In genomic region chr2:166092889-166093288, GRCh38 we compare ENCODE assay signal across 21 cellular contexts. TPM values are rescaled to one million over a fixed set of nuclear protein-coding genes. Genes with fewer than 3 reads are reported as not detected.
DNase-seq lines count a peak whose midpoint lies in the region; ATAC-seq lines count a peak whose summit lies in the region.
"Had no signal": no experiment of that assay in that cellular context is flagged by ENCODE, and none has a peak within 500 bp of the region (broad histone marks: within the 10 kb centered on the region; RNA-seq: fewer than 3 reads in every experiment).

No MANE protein-coding gene starts in this region.

- no peaks in the 10 kb centered on the region for H3K4me1 ChIP-seq in HAP-1
- H3K4me1 ChIP-seq: Caco-2, pancreas had no signal

- H3K4me1 Mint-ChIP-seq in T-helper 17 cell: no peaks in the 10 kb centered on the region
- H3K4me1 Mint-ChIP-seq: stimulated activated memory B cell treated with anti-CD40 and anti-IgM and Interleukin-4, amounts not matched to agents 10 μg/mL and 1 μg/mL and 100 μg/mL, for 72 hours had no signal

- H3K27me3 ChIP-seq in HAP-1 (ENCODE audit: low read depth): no peaks in the 10 kb centered on the region
- H3K27me3 ChIP-seq: pancreas had no signal

- H3K27ac Mint-ChIP-seq in T-helper 17 cell: no peak overlapping the region
- H3K27ac Mint-ChIP-seq: activated CD8-positive, alpha-beta T cell treated with anti-CD3 and anti-CD28 coated beads for 36 hours; activated T-helper 1 cell treated with anti-CD3 and anti-CD28 coated beads, Interleukin-12 subunit alpha, Interleukin-12 subunit beta, Interleukin-2, Interleukin-4 antibody, amounts not matched to agents 30 ng/mL and 10 ng/mL and 1 ng/mL, durations not matched to agents 14 hours and 24 hours and 36 hours; stimulated activated memory B cell treated with anti-CD40 and anti-IgM and Interleukin-4, amounts not matched to agents 10 μg/mL and 1 μg/mL and 100 μg/mL, for 72 hours had no signal

- no peak overlapping the region for H3K4me3 Mint-ChIP-seq in T-helper 17 cell
- H3K4me3 Mint-ChIP-seq: activated CD8-positive, alpha-beta T cell treated with anti-CD3 and anti-CD28 coated beads for 36 hours; activated T-helper 1 cell treated with anti-CD3 and anti-CD28 coated beads, Interleukin-12 subunit alpha, Interleukin-12 subunit beta, Interleukin-2, Interleukin-4 antibody, amounts not matched to agents 30 ng/mL and 10 ng/mL and 1 ng/mL, durations not matched to agents 14 hours and 24 hours and 36 hours; stimulated activated memory B cell treated with anti-CD40 and anti-IgM and Interleukin-4, amounts not matched to agents 10 μg/mL and 1 μg/mL and 100 μg/mL, for 72 hours had no signal

- no peaks in the 10 kb centered on the region for H3K36me3 ChIP-seq in HAP-1 (replicated peaks)
- H3K36me3 ChIP-seq: pancreas had no signal

- H3K4me3 ChIP-seq in HAP-1: no peak overlapping the region
- H3K4me3 ChIP-seq: pancreas, smooth muscle cell had no signal

- H3K36me3 Mint-ChIP-seq in T-helper 17 cell (ENCODE audit: low read depth): no peaks in the 10 kb centered on the region
- H3K36me3 Mint-ChIP-seq: stimulated activated memory B cell treated with anti-CD40 and anti-IgM and Interleukin-4, amounts not matched to agents 10 μg/mL and 1 μg/mL and 100 μg/mL, for 72 hours had no signal

- in situ Hi-C loops in HAP-1 (cut with MboI; ENCODE audit: low sequenced_read_pairs): no loop called here

- DNase-seq in A172 (ENCODE audit: low spot score): peak; percentile 50
- DNase-seq in H4 (ENCODE audit: low spot score): peak; percentile 16
- DNase-seq in T-helper 17 cell: no peak
- DNase-seq in fibroblast of peridontal ligament (ENCODE audit: extremely low read depth): peak; percentile 69
- DNase-seq in T-helper 2 cell: no peak
- no peak for DNase-seq in HAP-1 (ENCODE audit: low spot score in 2 of 2)
- DNase-seq in DMS 273 (lab: John Stamatoyannopoulos, UW; ENCODE audit: unreplicated experiment): no peak
- DNase-seq: activated CD8-positive, alpha-beta T cell treated with anti-CD3 and anti-CD28 coated beads for 36 hours; Caco-2; cerebellar nuclear complex; hippocampal formation; KG1; NCI-H1436 treated with DMSO at 0.1 percent for 48 hours; NCI-H2227 treated with DMSO at 0.1 percent for 48 hours; pancreas had no signal

- peaks cover 13% of the 10 kb centered on the region for H3K27me3 Mint-ChIP-seq in T-helper 17 cell
- H3K27me3 Mint-ChIP-seq: activated CD8-positive, alpha-beta T cell treated with anti-CD3 and anti-CD28 coated beads for 36 hours had no signal

- ATAC-seq in T-helper 17 cell: peak; percentile 30
- ATAC-seq in HG03045 (IDR thresholded peaks at IDR 0.05; ENCODE audit: unreplicated experiment): no peak
- ATAC-seq: activated CD8-positive, alpha-beta T cell treated with anti-CD3 and anti-CD28 coated beads for 36 hours; stimulated activated memory B cell treated with anti-CD40 and anti-IgM and Interleukin-4, amounts not matched to agents 10 μg/mL and 1 μg/mL and 100 μg/mL, for 72 hours had no signal

- H3K9me3 ChIP-seq in T-helper 17 cell (ENCODE audit: control insufficient read depth, low read length, poor library complexity, severe bottlenecking): no peaks in the 10 kb centered on the region
- H3K9me3 ChIP-seq in HAP-1: no peaks in the 10 kb centered on the region
- H3K9me3 ChIP-seq: Caco-2, pancreas had no signal

RNA-seq across cellular contexts. Expression of gene SCN1A, which starts 34.9 kb away (rescaled TPM):
- not detected in 2 replicates for total RNA-seq in A172 (2014; rRNA removed; shearing (Covaris generic))
- 0.04 TPM in 1 of 2 replicates, not detected in the other for total RNA-seq in H4 (2014; rRNA removed; shearing (Covaris generic))
- total RNA-seq in T-helper 17 cell: not detected
- total RNA-seq: activated CD8-positive, alpha-beta T cell treated with anti-CD3 and anti-CD28 coated beads for 36 hours; activated T-helper 1 cell treated with anti-CD3 and anti-CD28 coated beads, Interleukin-12 subunit alpha, Interleukin-12 subunit beta, Interleukin-2, Interleukin-4 antibody, amounts not matched to agents 30 ng/mL and 10 ng/mL and 1 ng/mL, durations not matched to agents 14 hours and 24 hours and 36 hours; Caco-2; epithelial cell of proximal tubule; smooth muscle cell; ureter had no signal

Comparison
In these comparisons a context has a peak if more than half of its experiments do, and no peak if none do; other contexts are left out.
1. DNase-seq: peak in A172 (single experiment), H4 (single experiment) and fibroblast of peridontal ligament (single experiment); none in T-helper 17 cell (0 of 3), T-helper 2 cell (0 of 5), HAP-1 (0 of 2) and DMS 273 (single experiment).